ENCODE assay signal across 19 cellular contexts in the genomic region with DNA sequence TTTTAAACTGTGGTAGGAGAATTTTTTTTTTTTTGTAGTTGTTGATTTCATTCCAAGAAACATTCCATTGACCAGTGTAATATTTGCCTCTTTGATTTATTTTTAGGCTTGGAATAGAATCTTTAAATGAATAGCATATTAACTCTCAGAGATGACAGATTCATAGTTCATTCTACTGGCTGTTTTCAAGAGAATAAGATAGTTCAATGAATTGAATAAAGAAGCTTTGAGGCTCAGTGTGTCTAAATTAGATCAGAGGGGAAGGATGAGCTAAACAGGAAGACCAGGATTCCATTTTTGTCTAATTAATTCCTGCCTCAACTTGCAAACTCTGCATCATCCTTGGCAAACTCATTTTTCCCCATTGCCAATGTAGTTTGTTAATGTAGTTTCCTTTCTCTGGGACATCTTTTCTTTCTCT.
DNase-seq lines count a peak whose midpoint lies in the region; ATAC-seq, FAIRE-seq and TF ChIP-seq lines count a peak whose summit lies in the region.
"Had no signal": no experiment of that assay in that cellular context is flagged by ENCODE, and none has a peak within 500 bp of the region (broad histone marks: within the 10 kb centered on the region; RNA-seq: fewer than 3 reads in every experiment).

No MANE protein-coding gene starts in this region.

- H3K36me3 ChIP-seq in bronchial epithelial cell (ENCODE audit: control insufficient read depth, insufficient read depth, low read length), result no peaks in the 10 kb centered on the region
- H3K36me3 ChIP-seq: adrenal gland, lower lobe of right lung, transverse colon had no signal

- peak overlapping the region; percentile 95 for H3K27ac ChIP-seq in 22Rv1
- H3K27ac ChIP-seq: adrenal gland, lower lobe of right lung, psoas muscle, transverse colon had no signal

- DNase-seq in GM04504 (ENCODE audit: low read depth), result peak; percentile 59
- peak; percentile 79 for DNase-seq in bronchial epithelial cell (ENCODE audit: low read depth)
- DNase-seq in iris pigment epithelial cell (ENCODE audit: low read depth), result peak; percentile 38
- no peak for DNase-seq in NCI-H1092 treated with DMSO at 0.1 percent for 48 hours (lab: John Stamatoyannopoulos, UW)
- DNase-seq in NCI-H2107 treated with DMSO at 0.1 percent for 48 hours (lab: John Stamatoyannopoulos, UW; ENCODE audit: unreplicated experiment), result no peak
- no peak for DNase-seq in cardiac septum (ENCODE audit: low spot score)
- DNase-seq: adrenal gland; CD8-positive, alpha-beta memory T cell; lower lobe of right lung; NCI-H1694 treated with DMSO at 0.1 percent for 48 hours; NCI-H510A; nephron progenitor cell; psoas muscle; SHP77 treated with DMSO at 0.1 percent for 48 hours; stimulated activated CD4-positive, alpha-beta T cell treated with anti-CD3 and anti-CD28 coated beads, Interleukin-12 subunit alpha, Interleukin-12 subunit beta, amount 100 ng/mL, for 4 hours; transverse colon had no signal

- no peak for FAIRE-seq in bronchial epithelial cell (lab: Jason Lieb, UNC)

- H3K27me3 ChIP-seq in bronchial epithelial cell (ENCODE audit: control insufficient read depth, insufficient read depth, low read length), result no peaks in the 10 kb centered on the region
- H3K27me3 ChIP-seq: adrenal gland, transverse colon had no signal

- no peak overlapping the region for H3K4me3 ChIP-seq in bronchial epithelial cell (ENCODE audit: low read depth, low read length)
- H3K4me3 ChIP-seq: adrenal gland, lower lobe of right lung, psoas muscle, transverse colon had no signal

- ATAC-seq in GM19452 (IDR thresholded peaks at IDR 0.05; ENCODE audit: unreplicated experiment), result no peak
- ATAC-seq: lower lobe of right lung; psoas muscle; stimulated activated effector memory CD8-positive, alpha-beta T cell treated with anti-CD3 and anti-CD28 coated beads, Interleukin-12 subunit alpha, Interleukin-12 subunit beta, amount 100 ng/mL, for 72 hours had no signal

- TF ChIP-seq CTCF in 22Rv1 (IDR thresholded peaks at IDR 0.05) (no peak), bronchial epithelial cell (IDR thresholded peaks at IDR 0.05; ENCODE audit: insufficient read depth, low read length, severe bottlenecking) (no peak)

- intact Hi-C loops in cardiac septum (cut with DNase I), result no loop called here

Comparison
In these comparisons a context has a peak if more than half of its experiments do, and no peak if none do; other contexts are left out.
1. DNase-seq: peak in GM04504 (single experiment), bronchial epithelial cell (single experiment) and iris pigment epithelial cell (single experiment); none in NCI-H1092 treated with DMSO at 0.1 percent for 48 hours (single experiment), NCI-H2107 treated with DMSO at 0.1 percent for 48 hours (single experiment) and cardiac septum (single experiment).